Comparison of ENCODE assay signal across 8 cellular contexts in the genomic region with DNA sequence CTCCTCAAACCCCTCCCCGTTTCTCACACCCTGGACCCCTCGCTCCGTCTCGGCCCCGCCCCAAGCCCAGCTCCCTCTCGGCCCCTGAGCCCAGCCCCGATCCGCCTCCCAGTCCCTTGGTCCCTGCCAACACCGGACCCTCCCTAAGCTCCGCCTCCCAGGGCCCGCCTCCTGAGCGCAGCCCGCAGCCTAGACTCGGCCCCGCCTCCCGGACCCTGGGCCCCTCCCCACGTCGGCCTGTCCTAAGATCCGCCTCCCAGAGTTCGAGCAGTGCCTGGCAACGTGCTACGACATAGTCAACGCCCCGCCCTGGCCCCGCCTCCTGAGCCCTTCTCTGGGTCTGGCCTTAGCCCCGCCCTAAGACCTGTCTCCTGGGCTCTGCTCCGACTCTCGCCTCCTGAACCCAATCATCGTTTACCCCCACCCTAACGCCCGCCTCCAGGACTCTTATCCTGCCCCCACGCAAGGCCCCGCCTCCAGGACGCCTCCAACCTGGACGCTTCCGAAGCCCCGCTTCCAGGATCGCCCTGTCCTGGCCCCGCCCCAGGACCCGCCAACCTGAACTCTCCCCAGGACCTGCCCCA. TPM values are rescaled to one million over a fixed set of nuclear protein-coding genes. Genes with fewer than 3 reads are reported as not detected.
DNase-seq lines count a peak whose midpoint lies in the region; FAIRE-seq and TF ChIP-seq lines count a peak whose summit lies in the region.
"Not testable (repeated sequence)": the region's sequence is repeated elsewhere in the genome, so short reads cannot be mapped to it uniquely, and the experiment has no call there.

No MANE protein-coding gene starts in this region.

- not testable (repeated sequence) for TF ChIP-seq CTCF in HFFc6 (IDR thresholded peaks at IDR 0.05)
- peak; percentile 11 for TF ChIP-seq CTCF in neutrophil (IDR thresholded peaks at IDR 0.05)

- H3K4me3 ChIP-seq in neutrophil (ENCODE audit: low read depth in 1 of 2, low read length in 1 of 2) (peak overlapping the region; percentile 62 to 73), subcutaneous abdominal adipose tissue (ENCODE audit: low read depth in 1 of 5, low read length in 5 of 5) (peak overlapping the region in 4 of 5 donors; percentile 62 to 70 (median 66))

- DNase-seq in GDM1 (lab: John Stamatoyannopoulos, UW) (peak; percentile 99), HFFc6 (peak; percentile 100), NAMALWA (ENCODE audit: low spot score) (peak; percentile 97), SK-MEL-5 (ENCODE audit: low read depth, low spot score) (peak; percentile 98), frontal cortex (ENCODE audit: low spot score in 2 of 2) (peak; percentile 73 to 86)
- DNase-seq in activated naive CD4-positive, alpha-beta T cell treated with anti-CD3 and anti-CD28 coated beads for 36 hours, result peak; percentile 100

- FAIRE-seq in frontal cortex (lab: Jason Lieb, UNC), result peak; percentile 90

- not testable (repeated sequence) for H3K36me3 ChIP-seq in neutrophil; subcutaneous abdominal adipose tissue (ENCODE audit: control insufficient read depth in 5 of 5, insufficient read depth in 5 of 5, low read length in 5 of 5)

- H3K9me3 ChIP-seq in neutrophil; subcutaneous abdominal adipose tissue (ENCODE audit: control insufficient read depth in 5 of 5, low read length in 5 of 5): not testable (repeated sequence)

- H3K27ac Mint-ChIP-seq in HFFc6, result peak overlapping the region; percentile 99
- peak overlapping the region; percentile 78 for H3K27ac Mint-ChIP-seq in activated naive CD4-positive, alpha-beta T cell treated with anti-CD3 and anti-CD28 coated beads for 36 hours

- CTCF ChIA-PET in activated naive CD4-positive, alpha-beta T cell treated with anti-CD3 and anti-CD28 coated beads for 36 hours (lab: Charles Lee), result interaction anchor here (0.7 kb wide), 1 partner anchor 14 kb away, joined by 3 read pairs; no protein-coding TSS in a partner anchor

- peaks cover 15% of the 10 kb centered on the region for H3K36me3 Mint-ChIP-seq in HFFc6 (ENCODE audit: low read depth)
- H3K36me3 Mint-ChIP-seq in activated naive CD4-positive, alpha-beta T cell treated with anti-CD3 and anti-CD28 coated beads for 36 hours (ENCODE audit: low read depth), result not testable (repeated sequence)

- not testable (repeated sequence) for H3K9me3 Mint-ChIP-seq in HFFc6; activated naive CD4-positive, alpha-beta T cell treated with anti-CD3 and anti-CD28 coated beads for 36 hours

- peak overlapping the region; percentile 93 for H3K4me3 Mint-ChIP-seq in HFFc6
- H3K4me3 Mint-ChIP-seq in activated naive CD4-positive, alpha-beta T cell treated with anti-CD3 and anti-CD28 coated beads for 36 hours, result peak overlapping the region; percentile 84

- in situ Hi-C loops in SK-MEL-5 (cut with HindIII; ENCODE audit: low pct_unique_long_range_greater_than_20kb, low sequenced_read_pairs), result not testable (repeated sequence)

- intact Hi-C loops in activated naive CD4-positive, alpha-beta T cell treated with anti-CD3 and anti-CD28 coated beads for 36 hours (cut with micrococcal nuclease), result loop anchor here (1.0 to 10.0 kb wide), 11 partner anchors 75 to 1679 kb away; a partner anchor contains a TSS

- peaks cover 46% of the 10 kb centered on the region for H3K4me1 Mint-ChIP-seq in HFFc6 (ENCODE audit: low read depth)
- peaks cover 31% of the 10 kb centered on the region for H3K4me1 Mint-ChIP-seq in activated naive CD4-positive, alpha-beta T cell treated with anti-CD3 and anti-CD28 coated beads for 36 hours (ENCODE audit: low read depth)

- H3K4me1 ChIP-seq in neutrophil (ENCODE audit: control insufficient read depth in 1 of 2, insufficient read depth in 1 of 2, low read depth in 1 of 2, low read length in 1 of 2), result peaks cover 7 to 16% of the 10 kb centered on the region in 2 experiments
- H3K4me1 ChIP-seq in subcutaneous abdominal adipose tissue (ENCODE audit: control insufficient read depth in 5 of 5, insufficient read depth in 5 of 5, low read length in 5 of 5), result peaks cover 0 to 14% (median 10%) of the 10 kb centered on the region in 5 donors

- H3K27me3 ChIP-seq in neutrophil, result peaks cover 12% of the 10 kb centered on the region
- not testable (repeated sequence) for H3K27me3 ChIP-seq in subcutaneous abdominal adipose tissue (ENCODE audit: control insufficient read depth in 5 of 5, insufficient read depth in 4 of 5, low read length in 5 of 5)

- not testable (repeated sequence) for H3K27me3 Mint-ChIP-seq in HFFc6 (ENCODE audit: insufficient read depth); activated naive CD4-positive, alpha-beta T cell treated with anti-CD3 and anti-CD28 coated beads for 36 hours (ENCODE audit: low read depth)

- peak overlapping the region; percentile 82 for H3K27ac ChIP-seq in neutrophil
- H3K27ac ChIP-seq in subcutaneous abdominal adipose tissue (ENCODE audit: low read depth, low read length), result not testable (repeated sequence)

- peak overlapping the region in 3 of 5 donors; percentile 45 to 69 (median 56) for H3K9ac ChIP-seq in subcutaneous abdominal adipose tissue (ENCODE audit: low read length in 5 of 5)

RNA-seq across cellular contexts. Expression of a gene that starts 53.1 kb away (rescaled TPM):
- not detected for total RNA-seq in HFFc6 (2021; fragmentation: NEBNext Ultra II Directional; extraction: Animal tissue kit (Norgen Biotek cat#: 25700))
- total RNA-seq in SK-MEL-5 (2014; rRNA removed; shearing (Covaris generic)), result 38.5 and 41.5 TPM in 2 replicates
- polyA plus RNA-seq in SK-MEL-5 (2015; cell fraction: cytosol; rRNA removed), result 13.9 and 17.4 TPM in 2 replicates
- polyA plus RNA-seq in SK-MEL-5 (2015; cell fraction: nucleus; rRNA removed), result 6.5 and 8.0 TPM in 2 replicates
- not detected for total RNA-seq in activated naive CD4-positive, alpha-beta T cell treated with anti-CD3 and anti-CD28 coated beads for 36 hours
- 2.0 TPM for total RNA-seq in frontal cortex

Comparison
In these comparisons a context has a peak if more than half of its experiments do, and no peak if none do; other contexts are left out.
1. RNA of a gene that starts 53.1 kb away (total RNA-seq): 38.5 to 41.5 TPM in SK-MEL-5; 2.0 TPM in frontal cortex (single experiment), not detected in activated naive CD4-positive, alpha-beta T cell treated with anti-CD3 and anti-CD28 coated beads for 36 hours and not detected in HFFc6; every median in the first group is over 10 times any median in the second.
2. Peak in every context shown above with its lines, with median percentiles within 50 percentile points of each other: DNase-seq.